Comparison of ENCODE assay signal across 12 cellular contexts in genomic region chr5:9467199-9468069, GRCh38.
DNase-seq lines count a peak whose midpoint lies in the region; ATAC-seq, FAIRE-seq and TF ChIP-seq lines count a peak whose summit lies in the region.
"Had no signal": no experiment of that assay in that cellular context is flagged by ENCODE, and none has a peak within 500 bp of the region (broad histone marks: within the 10 kb centered on the region; RNA-seq: fewer than 3 reads in every experiment).

No MANE protein-coding gene starts in this region.

- ATAC-seq in HG03457 (IDR thresholded peaks at IDR 0.05; ENCODE audit: unreplicated experiment) (no peak), HG03097 (IDR thresholded peaks at IDR 0.05; ENCODE audit: low FRiP score, unreplicated experiment) (no peak)
- ATAC-seq: T-cell had no signal

- H2AFZ ChIP-seq in GM23248 = peak overlapping the region; percentile 37; the same call in 1 of the 2 replicates
- peak overlapping the region; percentile 19 for H2AFZ ChIP-seq in hepatocyte

- H3K27ac ChIP-seq in GM23248 (peak overlapping the region; percentile 88), SJSA1 (peak overlapping the region; percentile 60), hepatocyte (peak overlapping the region; percentile 81), small intestine (ENCODE audit: low read depth in 1 of 2, low read length in 1 of 2) (peak overlapping the region in 1 of 2 donors; percentile 45)

- in situ Hi-C loops in GM23248 (cut with MboI) = no loop called here

- peak; percentile 25 for DNase-seq in GM23248
- no peak for DNase-seq in SJSA1 (ENCODE audit: low read depth in 1 of 2, low spot score in 2 of 2)
- peak; percentile 36 for DNase-seq in hepatocyte (ENCODE audit: low spot score)
- DNase-seq in small intestine = peak; percentile 44
- no peak for DNase-seq in iPS-NIHi11 (ENCODE audit: low spot score)
- no peak for DNase-seq in superior temporal gyrus (ENCODE audit: extremely low spot score)
- DNase-seq: activated CD4-positive, CD25-positive, alpha-beta regulatory T cell treated with anti-CD3 and anti-CD28 coated beads, Interleukin-2, amount 50 U/mL, for 72 hours; effector memory CD4-positive, alpha-beta T cell; occipital lobe; T-cell had no signal

- H3K9me3 ChIP-seq in GM23248 (ENCODE audit: low read depth) (no peaks in the 10 kb centered on the region), SJSA1 (replicated peaks) (no peaks in the 10 kb centered on the region), hepatocyte (ENCODE audit: low read depth) (no peaks in the 10 kb centered on the region), small intestine (ENCODE audit: control insufficient read depth, low read depth) (no peaks in the 10 kb centered on the region)

- H3K4me1 ChIP-seq in GM23248 (ENCODE audit: insufficient read depth) = peaks cover 24% of the 10 kb centered on the region
- H3K4me1 ChIP-seq in SJSA1 (replicated peaks) = peaks cover 16% of the 10 kb centered on the region
- H3K4me1 ChIP-seq in hepatocyte (ENCODE audit: insufficient read depth) = peaks cover 6% of the 10 kb centered on the region
- peaks cover 0 to 4% of the 10 kb centered on the region in 2 donors for H3K4me1 ChIP-seq in small intestine (ENCODE audit: control insufficient read depth in 2 of 2, insufficient read depth in 1 of 2, low read depth in 1 of 2, low read length in 1 of 2)

- H4K20me1 ChIP-seq in GM23248 (ENCODE audit: insufficient read depth) (no peaks in the 10 kb centered on the region), hepatocyte (ENCODE audit: insufficient read depth, poor library complexity, severe bottlenecking) (no peaks in the 10 kb centered on the region)

- H3F3A ChIP-seq in GM23248 (ENCODE audit: insufficient read depth) = peaks cover 29% of the 10 kb centered on the region

- TF ChIP-seq CTCF in hepatocyte (IDR thresholded peaks at IDR 0.05; ENCODE audit: poor library complexity) = no peak

- no peak for FAIRE-seq in small intestine (lab: Jason Lieb, UNC)

- WGBS in GM23248 (ENCODE audit: low coverage in 1 of 2, low lambda C conversion rate in 2 of 2, missing lambda C conversion rate in 2 of 2), 2 experiments = 32 to 37% methylated on average over 13 of the region's 13 CpGs
- 62% methylated on average over 13 of the region's 13 CpGs for WGBS in hepatocyte (ENCODE audit: low lambda C conversion rate, missing lambda C conversion rate)
- 46 to 59% (median 54%) methylated on average over 13 of the region's 13 CpGs for WGBS in small intestine, 3 donors

- H3K79me2 ChIP-seq in GM23248 (ENCODE audit: insufficient read depth) (peaks cover 35% of the 10 kb centered on the region; the same call in 1 of the 2 replicates), hepatocyte (no peaks in the 10 kb centered on the region)

- H3K36me3 ChIP-seq in GM23248 (ENCODE audit: low read depth) = no peaks in the 10 kb centered on the region
- H3K36me3 ChIP-seq in SJSA1 = no peaks in the 10 kb centered on the region; the same call in 1 of the 2 replicates
- H3K36me3 ChIP-seq in hepatocyte (replicated peaks; ENCODE audit: insufficient read depth, low read depth) = no peaks in the 10 kb centered on the region
- no peaks in the 10 kb centered on the region for H3K36me3 ChIP-seq in small intestine (ENCODE audit: control insufficient read depth in 2 of 2, insufficient read depth in 2 of 2, low read length in 2 of 2)

- H3K27me3 ChIP-seq in GM23248 (replicated peaks; ENCODE audit: insufficient read depth) = no peaks in the 10 kb centered on the region
- H3K27me3 ChIP-seq in SJSA1 (replicated peaks) = no peaks in the 10 kb centered on the region
- no peaks in the 10 kb centered on the region for H3K27me3 ChIP-seq in hepatocyte
- no peaks in the 10 kb centered on the region for H3K27me3 ChIP-seq in small intestine (ENCODE audit: control insufficient read depth in 2 of 2, insufficient read depth in 2 of 2, low read length in 2 of 2)

- H3K9me2 ChIP-seq in GM23248 (ENCODE audit: insufficient read depth) = no peaks in the 10 kb centered on the region
- H3K9me2 ChIP-seq in hepatocyte (replicated peaks; ENCODE audit: insufficient read depth) = no peaks in the 10 kb centered on the region

- peak overlapping the region; percentile 64 for H3K9ac ChIP-seq in GM23248

- H3K4me3 ChIP-seq in GM23248 (peak overlapping the region; percentile 18; the same call in 1 of the 2 replicates), SJSA1 (no peak overlapping the region), hepatocyte (no peak overlapping the region), small intestine (ENCODE audit: low read depth in 1 of 2, low read length in 2 of 2) (no peak overlapping the region)

- H3K4me2 ChIP-seq in GM23248 (ENCODE audit: unreplicated experiment) (peak overlapping the region; percentile 82), hepatocyte (no peak overlapping the region)

Comparison
In these comparisons a context has a peak if more than half of its experiments do, and no peak if none do; other contexts are left out.
1. DNase-seq: peak in GM23248 (single experiment), hepatocyte (single experiment) and small intestine (single experiment); none in SJSA1 (0 of 2), iPS-NIHi11 (single experiment) and superior temporal gyrus (single experiment).